ENCODE assay signal across 15 cellular contexts in genomic region chr17:570403-570802, GRCh38.
DNase-seq lines count a peak whose midpoint lies in the region; ATAC-seq and TF ChIP-seq lines count a peak whose summit lies in the region.
"Had no signal": no experiment of that assay in that cellular context is flagged by ENCODE, and none has a peak within 500 bp of the region (broad histone marks: within the 10 kb centered on the region; RNA-seq: fewer than 3 reads in every experiment).

No MANE protein-coding gene starts in this region.

- TF ChIP-seq CTCF in natural killer cell (IDR thresholded peaks at IDR 0.05), result no peak
- TF ChIP-seq CTCF in transverse colon (IDR thresholded peaks at IDR 0.05), result no peak

- no peak overlapping the region for H3K14ac ChIP-seq in neuronal stem cell (ENCODE audit: low read length)

- no CpG with 5 or more reads among the region's 1 CpG for WGBS in neuronal stem cell (ENCODE audit: extremely low coverage in 2 of 2, insufficient read length in 2 of 2, insufficient replicate concordance in 1 of 2), 2 donors
- 80 to 86% methylated on average over 1 of the region's 1 CpG for WGBS in transverse colon (ENCODE audit: low coverage in 1 of 2), 2 donors

- peak overlapping the region; percentile 2 to 29 for H3K27ac Mint-ChIP-seq in natural killer cell treated with Interleukin-12 subunit alpha and Interleukin-12 subunit beta and Interleukin-15 and Interleukin-18, amount 100 ng/mL, for 72 hours
- peak overlapping the region in 1 of 2 donors; percentile 12 for H3K27ac Mint-ChIP-seq in natural killer cell
- peak overlapping the region; percentile 4 for H3K27ac Mint-ChIP-seq in activated T-helper 17 cell treated with anti-CD3 and anti-CD28 coated beads, Interleukin-2, amount 50 U/mL, for 72 hours
- peak overlapping the region; percentile 18 for H3K27ac Mint-ChIP-seq in memory B cell
- H3K27ac Mint-ChIP-seq: B cell, H9 had no signal

- H3K18ac ChIP-seq in neuronal stem cell (ENCODE audit: low read length), result no peak overlapping the region

- peaks cover 6 to 15% of the 10 kb centered on the region in 2 donors for H3K4me1 Mint-ChIP-seq in natural killer cell treated with Interleukin-12 subunit alpha and Interleukin-12 subunit beta and Interleukin-15 and Interleukin-18, amount 100 ng/mL, for 72 hours (ENCODE audit: low read depth in 2 of 2)
- H3K4me1 Mint-ChIP-seq in natural killer cell, result no peaks in the 10 kb centered on the region
- H3K4me1 Mint-ChIP-seq in activated T-helper 17 cell treated with anti-CD3 and anti-CD28 coated beads, Interleukin-2, amount 50 U/mL, for 72 hours, result no peaks in the 10 kb centered on the region
- peaks cover 19% of the 10 kb centered on the region for H3K4me1 Mint-ChIP-seq in memory B cell
- H3K4me1 Mint-ChIP-seq: H9 had no signal

- peaks cover 4% of the 10 kb centered on the region for H3K36me3 Mint-ChIP-seq in natural killer cell treated with Interleukin-12 subunit alpha and Interleukin-12 subunit beta and Interleukin-15 and Interleukin-18, amount 100 ng/mL, for 72 hours
- no peaks in the 10 kb centered on the region for H3K36me3 Mint-ChIP-seq in natural killer cell
- peaks cover 37% of the 10 kb centered on the region for H3K36me3 Mint-ChIP-seq in activated T-helper 17 cell treated with anti-CD3 and anti-CD28 coated beads, Interleukin-2, amount 50 U/mL, for 72 hours (ENCODE audit: low read depth)
- H3K36me3 Mint-ChIP-seq in memory B cell, result peaks cover 40% of the 10 kb centered on the region

- H3K27me3 ChIP-seq in neuronal stem cell (ENCODE audit: control insufficient read depth in 3 of 3, insufficient read depth in 3 of 3, low read depth in 1 of 3, low read length in 3 of 3) (no peaks in the 10 kb centered on the region), transverse colon (no peaks in the 10 kb centered on the region)

- H3K27me3 Mint-ChIP-seq in natural killer cell treated with Interleukin-12 subunit alpha and Interleukin-12 subunit beta and Interleukin-15 and Interleukin-18, amount 100 ng/mL, for 72 hours, result no peaks in the 10 kb centered on the region
- H3K27me3 Mint-ChIP-seq in natural killer cell (ENCODE audit: low read depth in 2 of 2) (no peaks in the 10 kb centered on the region), memory B cell (no peaks in the 10 kb centered on the region)
- H3K27me3 Mint-ChIP-seq in activated T-helper 17 cell treated with anti-CD3 and anti-CD28 coated beads, Interleukin-2, amount 50 U/mL, for 72 hours, result no peaks in the 10 kb centered on the region
- H3K27me3 Mint-ChIP-seq: B cell had no signal

- peaks cover 2 to 22% of the 10 kb centered on the region in 2 donors for H3K36me3 ChIP-seq in neuronal stem cell (replicated peaks in 1 of 2; ENCODE audit: control insufficient read depth in 2 of 2, insufficient read depth in 2 of 2, low read length in 2 of 2)
- no peaks in the 10 kb centered on the region for H3K36me3 ChIP-seq in transverse colon

- H3K27ac ChIP-seq in neuronal stem cell (replicated peaks; ENCODE audit: low read length) (no peak overlapping the region), transverse colon (no peak overlapping the region)

- H2AFZ ChIP-seq in neuronal stem cell (ENCODE audit: low read length), result no peak overlapping the region

- no peak overlapping the region for H2BK12ac ChIP-seq in neuronal stem cell (ENCODE audit: low read length)

- no peak overlapping the region for H2AK5ac ChIP-seq in neuronal stem cell (ENCODE audit: low read depth, low read length)

- H3K4me3 ChIP-seq in neuronal stem cell (ENCODE audit: low read length in 2 of 2) (no peak overlapping the region), transverse colon (no peak overlapping the region)

- ATAC-seq in natural killer cell treated with Interleukin-12 subunit alpha and Interleukin-12 subunit beta and Interleukin-15 and Interleukin-18, amount 100 ng/mL, for 72 hours, result no peak
- ATAC-seq in natural killer cell (no peak), memory B cell (ENCODE audit: low read depth) (no peak)
- no peak for ATAC-seq in activated T-helper 17 cell treated with anti-CD3 and anti-CD28 coated beads, Interleukin-2, amount 50 U/mL, for 72 hours (replicated peaks)

- no peak overlapping the region for H3K9ac ChIP-seq in neuronal stem cell (ENCODE audit: low read depth, low read length, poor library complexity)

- H4K91ac ChIP-seq in neuronal stem cell (ENCODE audit: low read depth, low read length, poor library complexity), result no peak overlapping the region

- no peaks in the 10 kb centered on the region for H3K79me1 ChIP-seq in neuronal stem cell (ENCODE audit: low read depth, low read length)

- no peak overlapping the region for H3K4me2 ChIP-seq in neuronal stem cell (ENCODE audit: insufficient read depth, low read length, poor library complexity, severe bottlenecking)

- no peaks in the 10 kb centered on the region for H3K9me3 Mint-ChIP-seq in natural killer cell treated with Interleukin-12 subunit alpha and Interleukin-12 subunit beta and Interleukin-15 and Interleukin-18, amount 100 ng/mL, for 72 hours
- H3K9me3 Mint-ChIP-seq in natural killer cell, result no peaks in the 10 kb centered on the region
- no peaks in the 10 kb centered on the region for H3K9me3 Mint-ChIP-seq in activated T-helper 17 cell treated with anti-CD3 and anti-CD28 coated beads, Interleukin-2, amount 50 U/mL, for 72 hours
- H3K9me3 Mint-ChIP-seq in memory B cell, result no peaks in the 10 kb centered on the region
- H3K9me3 Mint-ChIP-seq: CD8-positive, alpha-beta memory T cell had no signal

- peaks cover 7% of the 10 kb centered on the region in 2 donors for H3K9me3 ChIP-seq in neuronal stem cell (replicated peaks in 1 of 2; ENCODE audit: control insufficient read depth in 2 of 2, insufficient read depth in 1 of 2, low read depth in 1 of 2, low read length in 2 of 2)
- H3K9me3 ChIP-seq in transverse colon, result no peaks in the 10 kb centered on the region
- H3K9me3 ChIP-seq: Caco-2 had no signal

- in situ Hi-C loops in transverse colon (cut with MboI; ENCODE audit: low pct_ligation_motif_present in 1 of 4, low pct_unique_long_range_greater_than_20kb in 1 of 4, low sequenced_read_pairs in 3 of 4), result no loop called here

- no peak overlapping the region for H2BK15ac ChIP-seq in neuronal stem cell (ENCODE audit: low read length)

- no peak for TF ChIP-seq POLR2A in transverse colon (IDR thresholded peaks at IDR 0.05)

- H2BK120ac ChIP-seq in neuronal stem cell (ENCODE audit: low read depth, low read length), result no peak overlapping the region

- no peak for TF ChIP-seq EP300 in transverse colon (IDR thresholded peaks at IDR 0.05; ENCODE audit: low read depth)

- intact Hi-C loops in natural killer cell (cut with micrococcal nuclease), result no loop called here
- intact Hi-C loops in transverse colon (cut with DNase I; ENCODE audit: low total_unique reads), result no loop called here

- DNase-seq in natural killer cell treated with Interleukin-12 subunit alpha and Interleukin-12 subunit beta and Interleukin-15 and Interleukin-18, amount 100 ng/mL, for 72 hours (ENCODE audit: low spot score), result no peak
- no peak for DNase-seq in natural killer cell
- DNase-seq in memory B cell (ENCODE audit: low spot score in 2 of 2), result no peak
- DNase-seq in SIG-M5 treated with dmso at 0.1 percent for 504 hours (lab: John Stamatoyannopoulos, UW; ENCODE audit: unreplicated experiment), result no peak
- no peak for DNase-seq in neuronal stem cell (ENCODE audit: low spot score)
- no peak for DNase-seq in transverse colon
- DNase-seq: C1 segment of cervical spinal cord; Caco-2; CD8-positive, alpha-beta memory T cell; DND-41; GDM1; GOT3; H9 had no signal

- no peak overlapping the region for H3K23ac ChIP-seq in neuronal stem cell (ENCODE audit: low read depth, low read length, poor library complexity)

- H3K4me1 ChIP-seq in neuronal stem cell (ENCODE audit: control insufficient read depth in 2 of 2, insufficient read depth in 1 of 2, low read depth in 1 of 2, low read length in 2 of 2) (peaks cover 0 to 2% of the 10 kb centered on the region in 2 donors), transverse colon (no peaks in the 10 kb centered on the region)
- H3K4me1 ChIP-seq: Caco-2 had no signal

- H3K4me3 Mint-ChIP-seq in natural killer cell treated with Interleukin-12 subunit alpha and Interleukin-12 subunit beta and Interleukin-15 and Interleukin-18, amount 100 ng/mL, for 72 hours, result no peak overlapping the region
- no peak overlapping the region for H3K4me3 Mint-ChIP-seq in natural killer cell
- no peak overlapping the region for H3K4me3 Mint-ChIP-seq in activated T-helper 17 cell treated with anti-CD3 and anti-CD28 coated beads, Interleukin-2, amount 50 U/mL, for 72 hours
- H3K4me3 Mint-ChIP-seq in memory B cell, result no peak overlapping the region
- H3K4me3 Mint-ChIP-seq: B cell; CD8-positive, alpha-beta memory T cell; H9 had no signal

- no peak overlapping the region for H3K4ac ChIP-seq in neuronal stem cell (ENCODE audit: low read length)

- no peak overlapping the region for H2BK5ac ChIP-seq in neuronal stem cell (ENCODE audit: low read length)

- H4K8ac ChIP-seq in neuronal stem cell (ENCODE audit: low read depth, low read length), result no peak overlapping the region
